Comparison of ENCODE assay signal across 6 cellular contexts in genomic region chr16:69326172-69326873, GRCh38. TPM values are rescaled to one million over a fixed set of nuclear protein-coding genes. Genes with fewer than 3 reads are reported as not detected.
DNase-seq lines count a peak whose midpoint lies in the region; ATAC-seq and TF ChIP-seq lines count a peak whose summit lies in the region.

No MANE protein-coding gene starts in this region.

- no peak for TF ChIP-seq RAD21 in HCT116 (IDR thresholded peaks at IDR 0.05; ENCODE audit: low read depth)

- no TSS peak for BruUV-seq in HCT116 (replicated peaks; lab: Mats Ljungman, UMichigan)

- H3K9me3 Mint-ChIP-seq in activated T-cell treated with anti-CD3 and anti-CD28 coated beads, Interleukin-2, amount 50 U/mL, for 4 hours: no peaks in the 10 kb centered on the region
- H3K9me3 Mint-ChIP-seq in natural killer cell: no peaks in the 10 kb centered on the region

- intact Hi-C loops in HCT116 (cut with micrococcal nuclease): no loop called here
- intact Hi-C loops in natural killer cell (cut with micrococcal nuclease): loop anchor here (10.0 kb wide), 1 partner anchor 128 kb away; no protein-coding TSS in a partner anchor

- H3K27me3 ChIP-seq in HCT116 (ENCODE audit: insufficient read depth, low read length) (no peaks in the 10 kb centered on the region), neuronal stem cell (ENCODE audit: control insufficient read depth in 3 of 3, insufficient read depth in 3 of 3, low read depth in 1 of 3, low read length in 3 of 3) (no peaks in the 10 kb centered on the region)

- H4K8ac ChIP-seq in neuronal stem cell (ENCODE audit: low read depth, low read length): no peak overlapping the region

- H3K9me2 ChIP-seq in HCT116 (ENCODE audit: insufficient read depth): no peaks in the 10 kb centered on the region

- no peak overlapping the region for H3K4me2 ChIP-seq in HCT116 (ENCODE audit: low read length)
- H3K4me2 ChIP-seq in neuronal stem cell (ENCODE audit: insufficient read depth, low read length, poor library complexity, severe bottlenecking): no peak overlapping the region

- CTCF ChIA-PET in HCT116 (lab: Charles Lee): interaction anchor here (0.7 kb wide), 1 partner anchor 36 kb away, joined by 5 read pairs; no protein-coding TSS in a partner anchor

- peak overlapping the region; percentile 66 for H3K4me3 Mint-ChIP-seq in activated T-cell treated with anti-CD3 and anti-CD28 coated beads, Interleukin-2, amount 50 U/mL, for 4 hours
- H3K4me3 Mint-ChIP-seq in natural killer cell: no peak overlapping the region

- DNase-seq in HCT116 (ENCODE audit: low read depth, low spot score) (no peak), natural killer cell (no peak), neuronal stem cell (ENCODE audit: low spot score) (no peak), erythroblast (lab: John Stamatoyannopoulos, UW) (no peak)
- no peak for DNase-seq in activated T-cell treated with anti-CD3 and anti-CD28 coated beads, Interleukin-2, amount 50 U/mL, for 4 hours

- H2BK120ac ChIP-seq in neuronal stem cell (ENCODE audit: low read depth, low read length): no peak overlapping the region

- no peaks in the 10 kb centered on the region for H3K27me3 Mint-ChIP-seq in activated T-cell treated with anti-CD3 and anti-CD28 coated beads, Interleukin-2, amount 50 U/mL, for 4 hours (ENCODE audit: low read depth)
- no peaks in the 10 kb centered on the region for H3K27me3 Mint-ChIP-seq in natural killer cell (ENCODE audit: low read depth in 2 of 2)

- H3K23ac ChIP-seq in neuronal stem cell (ENCODE audit: low read depth, low read length, poor library complexity): no peak overlapping the region

- WGBS in neuronal stem cell (ENCODE audit: extremely low coverage in 2 of 2, insufficient read length in 2 of 2, insufficient replicate concordance in 1 of 2), 2 donors: no CpG with 5 or more reads among the region's 7 CpGs

- H4K91ac ChIP-seq in neuronal stem cell (ENCODE audit: low read depth, low read length, poor library complexity): no peak overlapping the region

- POLR2A ChIA-PET in HCT116 (lab: Charles Lee): no interaction called here

- H2BK12ac ChIP-seq in neuronal stem cell (ENCODE audit: low read length): no peak overlapping the region

- H2BK5ac ChIP-seq in neuronal stem cell (ENCODE audit: low read length): no peak overlapping the region

- H3K14ac ChIP-seq in neuronal stem cell (ENCODE audit: low read length): no peak overlapping the region

- H3K36me3 ChIP-seq in HCT116 (ENCODE audit: control insufficient read depth in 1 of 2, insufficient read depth in 2 of 2, low read length in 2 of 2) (peaks cover 41 to 59% of the 10 kb centered on the region in 2 experiments), neuronal stem cell (replicated peaks in 1 of 2; ENCODE audit: control insufficient read depth in 2 of 2, insufficient read depth in 2 of 2, low read length in 2 of 2) (peaks cover 56 to 89% of the 10 kb centered on the region in 2 donors)

- H3K4me3 ChIP-seq in HCT116 (replicated peaks in 1 of 2; ENCODE audit: low read depth in 1 of 2, low read length in 2 of 2): no peak overlapping the region
- H3K4me3 ChIP-seq in neuronal stem cell (ENCODE audit: low read length in 2 of 2): no peak overlapping the region

- ATAC-seq in HCT116 (no peak), natural killer cell (no peak), HG02970 (IDR thresholded peaks at IDR 0.05; ENCODE audit: low FRiP score, unreplicated experiment) (no peak)
- ATAC-seq in activated T-cell treated with anti-CD3 and anti-CD28 coated beads, Interleukin-2, amount 50 U/mL, for 4 hours: no peak

- H3K9ac ChIP-seq in HCT116 (ENCODE audit: low read length) (no peak overlapping the region), neuronal stem cell (ENCODE audit: low read depth, low read length, poor library complexity) (no peak overlapping the region)

- peaks cover 14 to 26% of the 10 kb centered on the region in 2 experiments for H3K4me1 ChIP-seq in HCT116 (ENCODE audit: control insufficient read depth in 1 of 2, insufficient read depth in 2 of 2, low read length in 2 of 2)
- peaks cover 13 to 16% of the 10 kb centered on the region in 2 donors for H3K4me1 ChIP-seq in neuronal stem cell (ENCODE audit: control insufficient read depth in 2 of 2, insufficient read depth in 1 of 2, low read depth in 1 of 2, low read length in 2 of 2)

- H3K27ac ChIP-seq in HCT116 (ENCODE audit: low read depth, low read length): peak overlapping the region; percentile 29; the same call in 1 of the 2 replicates
- H3K27ac ChIP-seq in neuronal stem cell (replicated peaks; ENCODE audit: low read length): no peak overlapping the region

- H4K20me1 ChIP-seq in HCT116 (ENCODE audit: insufficient read depth): peaks cover 20% of the 10 kb centered on the region; the same call in 1 of the 2 replicates

- peaks cover 20% of the 10 kb centered on the region for H3K36me3 Mint-ChIP-seq in activated T-cell treated with anti-CD3 and anti-CD28 coated beads, Interleukin-2, amount 50 U/mL, for 4 hours (ENCODE audit: insufficient read depth)
- no peaks in the 10 kb centered on the region for H3K36me3 Mint-ChIP-seq in natural killer cell

- TF ChIP-seq POLR2A in HCT116 (IDR thresholded peaks at IDR 0.05; ENCODE audit: borderline replicate concordance, extremely low read depth, insufficient read depth, insufficient read length) (no peak), erythroblast (IDR thresholded peaks at IDR 0.05; ENCODE audit: low read length) (no peak)

- H3K27ac Mint-ChIP-seq in natural killer cell: peak overlapping the region; percentile 41 to 45

- peaks cover 94% of the 10 kb centered on the region for H3K79me2 ChIP-seq in HCT116 (ENCODE audit: insufficient read depth, low read length)

- H2BK15ac ChIP-seq in neuronal stem cell (ENCODE audit: low read length): no peak overlapping the region

- RAD21 ChIA-PET in HCT116 (lab: Charles Lee; ENCODE audit: low non-redundant PET in 1 of 2, low total read pairs in 2 of 2, uncharacterized antibody in 2 of 2, unreplicated experiment in 2 of 2): no interaction called here

- H3K4ac ChIP-seq in neuronal stem cell (ENCODE audit: low read length): no peak overlapping the region

- peaks cover 40% of the 10 kb centered on the region for H3K4me1 Mint-ChIP-seq in activated T-cell treated with anti-CD3 and anti-CD28 coated beads, Interleukin-2, amount 50 U/mL, for 4 hours (ENCODE audit: low read depth)
- H3K4me1 Mint-ChIP-seq in natural killer cell: peaks cover 14 to 30% of the 10 kb centered on the region in 2 donors

- no peak overlapping the region for H3K18ac ChIP-seq in neuronal stem cell (ENCODE audit: low read length)

- H3K79me1 ChIP-seq in neuronal stem cell (ENCODE audit: low read depth, low read length): peaks cover 26% of the 10 kb centered on the region

- no peak overlapping the region for H2AK5ac ChIP-seq in neuronal stem cell (ENCODE audit: low read depth, low read length)

- no peak for TF ChIP-seq CTCF in HCT116 (IDR thresholded peaks at IDR 0.05 in 2 of 3, conservative IDR thresholded peaks at IDR 0.05 in 1 of 3; ENCODE audit: borderline replicate concordance in 1 of 3, insufficient read depth in 1 of 3, low read depth in 2 of 3, low read length in 2 of 3)
- TF ChIP-seq CTCF in natural killer cell (IDR thresholded peaks at IDR 0.05): no peak

- H3K9me3 ChIP-seq in HCT116 (ENCODE audit: control insufficient read depth in 1 of 2, insufficient read depth in 1 of 2, low read depth in 1 of 2, low read length in 2 of 2): no peaks in the 10 kb centered on the region
- H3K9me3 ChIP-seq in neuronal stem cell (replicated peaks in 1 of 2; ENCODE audit: control insufficient read depth in 2 of 2, insufficient read depth in 1 of 2, low read depth in 1 of 2, low read length in 2 of 2): peaks cover 0 to 2% of the 10 kb centered on the region in 2 donors

- H2AFZ ChIP-seq in HCT116 (ENCODE audit: low read depth, low read length, poor library complexity, severe bottlenecking) (no peak overlapping the region), neuronal stem cell (ENCODE audit: low read length) (no peak overlapping the region)

TF ChIP-seq in HCT116, 20 proteins besides CTCF, POLR2A, EP300 and RAD21 (continues in another document):
- TF ChIP-seq SRF (IDR thresholded peaks at IDR 0.05; ENCODE audit: low read depth) (no peak), CBX3 (IDR thresholded peaks at IDR 0.05; ENCODE audit: low read depth) (no peak), EZH2 (IDR thresholded peaks at IDR 0.05) (no peak), POLR2AphosphoS5 (IDR thresholded peaks at IDR 0.05; ENCODE audit: low read depth, low read length) (no peak), YY1 (IDR thresholded peaks at IDR 0.05; ENCODE audit: extremely low read depth, insufficient replicate concordance, low read depth, low read length) (no peak), CEBPB (IDR thresholded peaks at IDR 0.05; ENCODE audit: low read depth) (no peak)

RNA-seq across cellular contexts. Expression of gene PDF, which starts 4.1 kb away (rescaled TPM):
- total RNA-seq in HCT116 (2021; ENCODE audit: unreplicated experiment): 33.9 TPM
- polyA plus RNA-seq in HCT116 (2012): 15.4 and 21.5 TPM in 2 replicates
- total RNA-seq in activated T-cell treated with anti-CD3 and anti-CD28 coated beads, Interleukin-2, amount 50 U/mL, for 4 hours: 10 to 100 TPM; 38.2 to 46.7 (median 43.4) TPM
- 1 to 10 TPM; 3.0 to 5.7 (median 4.6) TPM for total RNA-seq in natural killer cell
- 4.5 TPM for polyA plus RNA-seq in neuronal stem cell (2013, experiment 1 of 2)
- 4.6 TPM for polyA plus RNA-seq in neuronal stem cell (2013, experiment 2 of 2)

RNA-seq across cellular contexts. Expression of gene COG8, which starts 13.0 kb away (rescaled TPM):
- total RNA-seq in HCT116 (2021; ENCODE audit: unreplicated experiment): 50.3 TPM
- 21.0 and 28.2 TPM in 2 replicates for polyA plus RNA-seq in HCT116 (2012)
- total RNA-seq in activated T-cell treated with anti-CD3 and anti-CD28 coated beads, Interleukin-2, amount 50 U/mL, for 4 hours: 10 to 100 TPM; 34.6 to 47.0 (median 43.1) TPM
- total RNA-seq in natural killer cell: 10 to 100 TPM; 26.3 to 34.6 (median 29.0) TPM
- 28.2 TPM for polyA plus RNA-seq in neuronal stem cell (2013, experiment 1 of 2)
- 27.7 TPM for polyA plus RNA-seq in neuronal stem cell (2013, experiment 2 of 2)

RNA-seq across cellular contexts. Expression of gene NIP7, which starts 13.2 kb away (rescaled TPM):
- total RNA-seq in HCT116 (2021; ENCODE audit: unreplicated experiment) (62.8 TPM), natural killer cell (10 to 100 TPM; 33.7 to 41.8 (median 37.7) TPM)
- 18.9 and 20.0 TPM in 2 replicates for polyA plus RNA-seq in HCT116 (2012)
- 100 to 1,000 TPM; 129 to 136 (median 132) TPM for total RNA-seq in activated T-cell treated with anti-CD3 and anti-CD28 coated beads, Interleukin-2, amount 50 U/mL, for 4 hours
- polyA plus RNA-seq in neuronal stem cell (2013, experiment 1 of 2): 21.6 TPM
- 21.4 TPM for polyA plus RNA-seq in neuronal stem cell (2013, experiment 2 of 2)

RNA-seq across cellular contexts. Expression of gene VPS4A, which starts 15.2 kb away (rescaled TPM):
- total RNA-seq in HCT116 (2021; ENCODE audit: unreplicated experiment): 42.2 TPM
- 46.9 and 53.1 TPM in 2 replicates for polyA plus RNA-seq in HCT116 (2012)
- total RNA-seq in activated T-cell treated with anti-CD3 and anti-CD28 coated beads, Interleukin-2, amount 50 U/mL, for 4 hours: 10 to 100 TPM; 41.5 to 45.8 (median 44.1) TPM
- 10 to 100 TPM; 60.5 to 71.5 (median 62.5) TPM for total RNA-seq in natural killer cell
- 33.8 TPM for polyA plus RNA-seq in neuronal stem cell (2013, experiment 1 of 2)
- 33.7 TPM for polyA plus RNA-seq in neuronal stem cell (2013, experiment 2 of 2)

RNA-seq across cellular contexts. Expression of gene TMED6, which starts 25.3 kb away (rescaled TPM):
- total RNA-seq in HCT116 (2021; ENCODE audit: unreplicated experiment) (0.91 TPM), natural killer cell (1 to 10 TPM; 1.4 to 1.8 (median 1.6) TPM)
- 0.46 and 0.59 TPM in 2 replicates for polyA plus RNA-seq in HCT116 (2012)
- total RNA-seq in activated T-cell treated with anti-CD3 and anti-CD28 coated beads, Interleukin-2, amount 50 U/mL, for 4 hours: 1 to 10 TPM in 2 of 3 donors, under 1 TPM in 1; 0.90 to 1.5 (median 1.1) TPM
- polyA plus RNA-seq in neuronal stem cell (2013, experiment 1 of 2): not detected
- polyA plus RNA-seq in neuronal stem cell (2013, experiment 2 of 2): 0.04 TPM
